9 cellular contexts compared by ENCODE assay signal in the genomic region with DNA sequence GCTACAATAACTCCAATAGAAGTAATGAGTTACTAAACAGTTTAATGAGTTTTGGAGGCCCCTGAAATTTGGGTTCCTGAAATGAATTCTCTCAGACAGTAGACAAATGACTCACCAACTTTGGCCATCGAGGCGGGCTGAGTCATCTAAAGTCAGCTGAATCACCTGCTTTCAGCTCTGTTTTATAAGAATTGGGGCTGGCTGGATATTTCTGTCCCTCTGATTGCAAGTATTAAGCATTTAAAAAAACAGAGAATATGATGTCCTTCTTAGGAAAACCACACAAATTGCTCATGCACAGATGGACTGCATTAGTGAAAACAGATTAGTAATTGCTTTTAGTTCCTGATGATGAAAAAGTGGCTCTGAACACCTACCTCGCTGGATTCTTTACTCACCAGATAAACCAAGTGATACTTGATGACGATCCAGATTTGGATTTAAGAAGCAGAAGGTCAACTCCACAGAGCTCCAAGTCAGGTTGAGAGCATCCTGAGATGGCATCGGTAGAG. TPM values are rescaled to one million over a fixed set of nuclear protein-coding genes. Genes with fewer than 3 reads are reported as not detected.
A peak's percentile ranks its signal among the peaks of the same experiment; 100 is the strongest.
DNase-seq lines count a peak whose midpoint lies in the region; ATAC-seq, FAIRE-seq and TF ChIP-seq lines count a peak whose summit lies in the region.
"Had no signal": no experiment of that assay in that cellular context is flagged by ENCODE, and none has a peak within 500 bp of the region (broad histone marks: within the 10 kb centered on the region; RNA-seq: fewer than 3 reads in every experiment).

No MANE protein-coding gene starts in this region.

- H3K4ac ChIP-seq in mesenchymal stem cell (ENCODE audit: low read depth in 1 of 2, low read length in 2 of 2): no peak overlapping the region

- no peak overlapping the region for H2BK5ac ChIP-seq in mesenchymal stem cell (ENCODE audit: low read depth, low read length, poor library complexity, severe bottlenecking)

- H3K27ac ChIP-seq in PC-9: peak overlapping the region; percentile 81
- H3K27ac ChIP-seq in astrocyte (ENCODE audit: low read depth, low read length): peak overlapping the region; percentile 95
- peak overlapping the region; percentile 89 for H3K27ac ChIP-seq in mesenchymal stem cell (ENCODE audit: low read length, poor library complexity, severe bottlenecking)
- peak overlapping the region; percentile 75 for H3K27ac ChIP-seq in suprapubic skin

- H3K4me1 Mint-ChIP-seq in astrocyte (ENCODE audit: low read depth, unreplicated experiment): peaks cover 50% of the 10 kb centered on the region

- BruUV-seq in PC-9 (replicated peaks; lab: Mats Ljungman, UMichigan): no TSS peak

- H4K8ac ChIP-seq in mesenchymal stem cell (ENCODE audit: low read length): no peak overlapping the region

- TF ChIP-seq CTCF in PC-9 (conservative IDR thresholded peaks at IDR 0.05) (no peak), astrocyte (IDR thresholded peaks at IDR 0.05; ENCODE audit: insufficient read depth, low read depth, low read length) (no peak), suprapubic skin (IDR thresholded peaks at IDR 0.05) (no peak)

- CTCF ChIA-PET in PC-9 (lab: Charles Lee): interaction anchor here (0.5 kb wide), 2 partner anchors 872 to 1617 kb away, joined by 3 read pairs; no protein-coding TSS in a partner anchor

- peaks cover 12% of the 10 kb centered on the region for H3K9me3 ChIP-seq in PC-9 (ENCODE audit: insufficient read depth, low read depth)
- H3K9me3 ChIP-seq in astrocyte (ENCODE audit: insufficient read depth, low read depth, low read length): no peaks in the 10 kb centered on the region
- H3K9me3 ChIP-seq in mesenchymal stem cell (ENCODE audit: control insufficient read depth, low read length): no peaks in the 10 kb centered on the region
- no peaks in the 10 kb centered on the region for H3K9me3 ChIP-seq in suprapubic skin

- ATAC-seq in GM18861 (IDR thresholded peaks at IDR 0.05; ENCODE audit: unreplicated experiment) (peak; percentile 93), HG02870 (IDR thresholded peaks at IDR 0.05; ENCODE audit: unreplicated experiment) (peak; percentile 95)

- no peaks in the 10 kb centered on the region for H3K9me3 Mint-ChIP-seq in astrocyte (ENCODE audit: unreplicated experiment)

- FAIRE-seq in astrocyte (lab: Jason Lieb, UNC): peak; percentile 97

- no peaks in the 10 kb centered on the region for H3K27me3 Mint-ChIP-seq in astrocyte (ENCODE audit: low read depth, unreplicated experiment)

- H2AK5ac ChIP-seq in mesenchymal stem cell (ENCODE audit: low read length, severe bottlenecking): no peak overlapping the region

- intact Hi-C loops in PC-9 (cut with micrococcal nuclease; ENCODE audit: unreplicated experiment): loop anchor here (1.0 to 10.0 kb wide), 4 partner anchors 48 to 165 kb away; partner anchors contain the start of gene RTKN2

- H3F3A ChIP-seq in PC-9 (ENCODE audit: insufficient read depth, low read depth): peaks cover 14% of the 10 kb centered on the region; the same call in 1 of the 2 replicates

- H4K20me1 ChIP-seq in PC-9 (ENCODE audit: insufficient read depth): no peaks in the 10 kb centered on the region
- H4K20me1 ChIP-seq in astrocyte (ENCODE audit: insufficient read depth, low read length): no peaks in the 10 kb centered on the region

- H2AFZ ChIP-seq in PC-9 (peak overlapping the region; percentile 41), astrocyte (ENCODE audit: low read depth, low read length) (peak overlapping the region; percentile 18), mesenchymal stem cell (ENCODE audit: low read depth, low read length) (no peak overlapping the region)

- H3K18ac ChIP-seq in mesenchymal stem cell (ENCODE audit: low read depth in 1 of 2, low read length in 2 of 2): no peak overlapping the region

- no peaks in the 10 kb centered on the region for H3K36me3 Mint-ChIP-seq in astrocyte (ENCODE audit: low read depth, unreplicated experiment)

- no peaks in the 10 kb centered on the region for H3K79me1 ChIP-seq in mesenchymal stem cell (replicated peaks; ENCODE audit: low read length, poor library complexity, severe bottlenecking)

- H3K27me3 ChIP-seq in PC-9 (ENCODE audit: insufficient read depth, low read depth) (no peaks in the 10 kb centered on the region), astrocyte (ENCODE audit: insufficient read depth, low read length) (no peaks in the 10 kb centered on the region), mesenchymal stem cell (ENCODE audit: control insufficient read depth in 1 of 2, insufficient read depth in 1 of 2, low read length in 2 of 2) (no peaks in the 10 kb centered on the region), suprapubic skin (no peaks in the 10 kb centered on the region)

- DNase-seq in PC-9 (peak; percentile 64 to 84), astrocyte (ENCODE audit: low read depth) (peak; percentile 99), mesenchymal stem cell (peak; percentile 73), suprapubic skin (ENCODE audit: low spot score in 2 of 2) (peak in 1 of 2 donors; percentile 78), DMS153 (lab: John Stamatoyannopoulos, UW) (no peak), SKM-1 treated with dmso at 0.1 percent for 144 hours (lab: John Stamatoyannopoulos, UW; ENCODE audit: unreplicated experiment) (no peak)

- no peak overlapping the region for H3K4me3 Mint-ChIP-seq in astrocyte (ENCODE audit: unreplicated experiment)

- no peak overlapping the region for H2BK15ac ChIP-seq in mesenchymal stem cell (ENCODE audit: low read depth, poor library complexity, severe bottlenecking)

- TF ChIP-seq POLR2A in suprapubic skin (IDR thresholded peaks at IDR 0.05): no peak

- H3K79me2 ChIP-seq in PC-9 (ENCODE audit: low read depth): no peaks in the 10 kb centered on the region
- H3K79me2 ChIP-seq in astrocyte (ENCODE audit: insufficient read depth, low read length): no peaks in the 10 kb centered on the region

- H2BK120ac ChIP-seq in mesenchymal stem cell (ENCODE audit: low read depth, low read length): no peak overlapping the region

- no peak overlapping the region for H3K14ac ChIP-seq in mesenchymal stem cell (ENCODE audit: low read length in 2 of 2)

- H3K9me2 ChIP-seq in PC-9 (ENCODE audit: insufficient read depth): no peaks in the 10 kb centered on the region

- no peak overlapping the region for H2BK12ac ChIP-seq in mesenchymal stem cell (ENCODE audit: low read length in 2 of 2)

- WGBS in mesenchymal stem cell: 16% methylated on average over 4 of the region's 5 CpGs
- 26% methylated on average over 5 of the region's 5 CpGs for WGBS in suprapubic skin

- H3K4me1 ChIP-seq in PC-9 (replicated peaks; ENCODE audit: insufficient read depth): peaks cover 22% of the 10 kb centered on the region
- peaks cover 22% of the 10 kb centered on the region for H3K4me1 ChIP-seq in astrocyte (ENCODE audit: insufficient read depth, low read length)
- peaks cover 6% of the 10 kb centered on the region for H3K4me1 ChIP-seq in mesenchymal stem cell (ENCODE audit: control insufficient read depth, insufficient read depth, low read depth, low read length)
- H3K4me1 ChIP-seq in suprapubic skin: peaks cover 28% of the 10 kb centered on the region

- H3K27ac Mint-ChIP-seq in astrocyte (ENCODE audit: unreplicated experiment): peak overlapping the region; percentile 98

- H4K91ac ChIP-seq in mesenchymal stem cell (ENCODE audit: low read length): no peak overlapping the region

- no peak for TF ChIP-seq EP300 in suprapubic skin (IDR thresholded peaks at IDR 0.05)

- H3K4me2 ChIP-seq in PC-9 (peak overlapping the region; percentile 49), astrocyte (ENCODE audit: low read length) (peak overlapping the region; percentile 70), mesenchymal stem cell (ENCODE audit: low read length, poor library complexity, severe bottlenecking) (no peak overlapping the region)

- POLR2A ChIA-PET in PC-9 (lab: Charles Lee; ENCODE audit: unreplicated experiment): interaction anchor here (0.6 kb wide), 1 partner anchor 1151 kb away, joined by 18 read pairs; no protein-coding TSS in a partner anchor

- H3K36me3 ChIP-seq in PC-9 (ENCODE audit: low read depth) (no peaks in the 10 kb centered on the region), astrocyte (ENCODE audit: insufficient read depth, low read length) (no peaks in the 10 kb centered on the region), mesenchymal stem cell (ENCODE audit: control insufficient read depth in 1 of 2, insufficient read depth in 2 of 2, low read depth in 1 of 2, low read length in 2 of 2) (no peaks in the 10 kb centered on the region), suprapubic skin (no peaks in the 10 kb centered on the region)

- H3K9ac ChIP-seq in astrocyte (ENCODE audit: low read length) (peak overlapping the region; percentile 68), mesenchymal stem cell (ENCODE audit: low read length) (peak overlapping the region; percentile 64)

- no peak overlapping the region for H3K23ac ChIP-seq in mesenchymal stem cell (ENCODE audit: low read length in 2 of 2)

- peak overlapping the region; percentile 6; the same call in 1 of the 2 replicates for H3K4me3 ChIP-seq in PC-9
- H3K4me3 ChIP-seq in astrocyte (ENCODE audit: insufficient read depth, low read depth, low read length): no peak overlapping the region
- H3K4me3 ChIP-seq in mesenchymal stem cell (ENCODE audit: insufficient read depth in 1 of 2, low read depth in 1 of 2, low read length in 2 of 2): no peak overlapping the region
- no peak overlapping the region for H3K4me3 ChIP-seq in suprapubic skin

RNA-seq across cellular contexts. Expression of gene ZNF365, which starts 59.1 kb away (rescaled TPM):
- total RNA-seq in PC-9 (2021): 1.3 and 1.8 TPM in 2 replicates
- total RNA-seq in astrocyte: 8.9 and 11.0 TPM in 2 replicates
- 0.01 TPM for polyA plus RNA-seq in mesenchymal stem cell (2013, experiment 1 of 2)
- polyA plus RNA-seq in mesenchymal stem cell (2013, experiment 2 of 2): 0.01 TPM
- 1 to 10 TPM in 3 of 4 donors, under 1 TPM in 1; 0.42 to 2.5 (median 1.8) TPM for total RNA-seq in suprapubic skin
- total RNA-seq: T-helper 1 cell treated with Interleukin-12 subunit alpha and Interleukin-12 subunit beta and Interleukin-4 antibody, amounts not matched to agents 30 ng/mL and 1 ng/mL, for 36 hours had no signal

Comparison
In these comparisons a context has a peak if more than half of its experiments do, and no peak if none do; other contexts are left out.
1. DNase-seq: peak in PC-9 (2 of 2), astrocyte (single experiment) and mesenchymal stem cell (single experiment); none in DMS153 (single experiment) and SKM-1 treated with dmso at 0.1 percent for 144 hours (single experiment).
2. Peak in every context shown above with its lines, with median percentiles within 50 percentile points of each other: H3K27ac ChIP-seq.